In genomic region chr5:92864591-92864990, GRCh38 we compare ENCODE assay signal across 29 cellular contexts.
"Had no signal": no experiment of that assay in that cellular context is flagged by ENCODE, and none has a peak within 500 bp of the region (broad histone marks: within the 10 kb centered on the region; RNA-seq: fewer than 3 reads in every experiment).

No MANE protein-coding gene starts in this region.

- H3K27ac Mint-ChIP-seq: dendritic cell treated with granulocyte-macrophage colony-stimulating factor and Interleukin-4, amounts not matched to agents 40 ng/mL and 50 ng/mL, for 4 days; effector memory CD8-positive, alpha-beta T cell; mesothelial cell of epicardium; naive B cell; natural killer cell treated with Interleukin-12 subunit alpha and Interleukin-12 subunit beta and Interleukin-15 and Interleukin-18, amount 100 ng/mL, for 72 hours; progenitor cell of endocrine pancreas; stimulated activated naive CD8-positive, alpha-beta T cell treated with anti-CD3 and anti-CD28 coated beads, Interleukin-15, amount 100 ng/mL, for 72 hours had no signal

- H3K9me3 Mint-ChIP-seq: dendritic cell treated with granulocyte-macrophage colony-stimulating factor and Interleukin-4, amounts not matched to agents 40 ng/mL and 50 ng/mL, for 4 days; effector memory CD8-positive, alpha-beta T cell; stimulated activated naive CD8-positive, alpha-beta T cell treated with anti-CD3 and anti-CD28 coated beads, Interleukin-15, amount 100 ng/mL, for 72 hours had no signal

- H3K27me3 Mint-ChIP-seq: dendritic cell treated with granulocyte-macrophage colony-stimulating factor and Interleukin-4, amounts not matched to agents 40 ng/mL and 50 ng/mL, for 4 days; effector memory CD8-positive, alpha-beta T cell; naive B cell; natural killer cell treated with Interleukin-12 subunit alpha and Interleukin-12 subunit beta and Interleukin-15 and Interleukin-18, amount 100 ng/mL, for 72 hours; progenitor cell of endocrine pancreas; stimulated activated naive CD8-positive, alpha-beta T cell treated with anti-CD3 and anti-CD28 coated beads, Interleukin-15, amount 100 ng/mL, for 72 hours had no signal

- H3K4me1 Mint-ChIP-seq: naive B cell; stimulated activated naive CD8-positive, alpha-beta T cell treated with anti-CD3 and anti-CD28 coated beads, Interleukin-15, amount 100 ng/mL, for 72 hours had no signal

- H3K4me3 ChIP-seq: colonic mucosa, gastrocnemius medialis, lung, mucosa of descending colon, pancreas, right lobe of liver, suprapubic skin, transverse colon, upper lobe of right lung, vagina had no signal

- H3K36me3 Mint-ChIP-seq: mesothelial cell of epicardium; natural killer cell treated with Interleukin-12 subunit alpha and Interleukin-12 subunit beta and Interleukin-15 and Interleukin-18, amount 100 ng/mL, for 72 hours had no signal

- DNase-seq: colonic mucosa; effector memory CD8-positive, alpha-beta T cell; foreskin fibroblast; gastrocnemius medialis; head of caudate nucleus; mesenchymal stem cell; mucosa of descending colon; naive B cell; pancreas; right lobe of liver; small intestine; stimulated activated CD4-positive, alpha-beta T cell treated with anti-CD3 and anti-CD28 coated beads, Interleukin-15, amount 100 ng/mL, for 24 hours; stimulated activated CD4-positive, alpha-beta T cell treated with anti-CD3 and anti-CD28 coated beads, Interleukin-2, amount 100 ng/mL, for 48 hours; stimulated activated CD8-positive, alpha-beta memory T cell treated with anti-CD3 and anti-CD28 coated beads, Interleukin-4, amount 100 ng/mL, for 48 hours; stimulated activated naive CD4-positive, alpha-beta T cell; stimulated activated naive CD8-positive, alpha-beta T cell treated with anti-CD3 and anti-CD28 coated beads, Interleukin-15, amount 100 ng/mL, for 72 hours; transverse colon; upper lobe of right lung had no signal

- ATAC-seq: effector memory CD8-positive, alpha-beta T cell; esophagus mucosa; gastrocnemius medialis; left lobe of liver; mucosa of descending colon; natural killer cell treated with Interleukin-12 subunit alpha and Interleukin-12 subunit beta and Interleukin-15 and Interleukin-18, amount 100 ng/mL, for 72 hours; pancreas; right lobe of liver; stimulated activated naive CD8-positive, alpha-beta T cell treated with anti-CD3 and anti-CD28 coated beads, Interleukin-15, amount 100 ng/mL, for 72 hours; upper lobe of right lung had no signal

- H3K27me3 ChIP-seq: colonic mucosa, gastrocnemius medialis, neutrophil, pancreas, right lobe of liver, suprapubic skin, transverse colon, upper lobe of right lung, vagina had no signal

- H3K4me3 Mint-ChIP-seq: dendritic cell treated with granulocyte-macrophage colony-stimulating factor and Interleukin-4, amounts not matched to agents 40 ng/mL and 50 ng/mL, for 4 days; effector memory CD8-positive, alpha-beta T cell; mesothelial cell of epicardium; naive B cell; natural killer cell treated with Interleukin-12 subunit alpha and Interleukin-12 subunit beta and Interleukin-15 and Interleukin-18, amount 100 ng/mL, for 72 hours; neural crest cell; stimulated activated naive CD8-positive, alpha-beta T cell treated with anti-CD3 and anti-CD28 coated beads, Interleukin-15, amount 100 ng/mL, for 72 hours had no signal

- H3K36me3 ChIP-seq: colonic mucosa, gastrocnemius medialis, neutrophil, pancreas, right lobe of liver, suprapubic skin, transverse colon, upper lobe of right lung, vagina had no signal
